27 cellular contexts compared by ENCODE assay signal in the genomic region with DNA sequence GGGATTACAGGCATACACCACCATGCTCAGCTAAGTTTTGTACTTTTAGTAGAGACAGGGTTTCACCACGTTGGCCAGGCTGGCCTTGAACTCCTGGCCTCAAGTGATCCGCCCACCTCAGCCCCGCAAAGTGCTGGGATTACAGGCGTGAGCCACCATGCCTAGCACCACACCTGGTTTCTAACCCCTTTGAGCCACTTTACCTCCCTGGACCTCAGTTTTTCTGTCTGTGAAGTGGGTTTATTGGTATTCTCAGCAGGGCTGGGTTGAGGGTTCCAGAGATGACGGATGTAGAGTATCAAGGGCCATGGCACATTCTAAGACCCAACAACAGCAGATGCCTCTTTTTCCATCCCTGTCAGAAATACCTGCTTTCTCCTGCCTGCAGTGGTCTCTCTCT. TPM values are rescaled to one million over a fixed set of nuclear protein-coding genes. Genes with fewer than 3 reads are reported as not detected.
"Had no signal": no experiment of that assay in that cellular context is flagged by ENCODE, and none has a peak within 500 bp of the region (broad histone marks: within the 10 kb centered on the region; RNA-seq: fewer than 3 reads in every experiment).

No MANE protein-coding gene starts in this region.

- H3K27me3 Mint-ChIP-seq: activated naive CD8-positive, alpha-beta T cell treated with anti-CD3 and anti-CD28 coated beads, Interleukin-2, amount 50 U/mL, for 24 hours; natural killer cell treated with Interleukin-12 subunit alpha and Interleukin-12 subunit beta and Interleukin-15 and Interleukin-18, amount 100 ng/mL, for 72 hours had no signal

- ATAC-seq: activated naive CD8-positive, alpha-beta T cell treated with anti-CD3 and anti-CD28 coated beads, Interleukin-2, amount 50 U/mL, for 24 hours; activated T-helper 17 cell treated with anti-CD3 and anti-CD28 coated beads, Interleukin-2, amount 50 U/mL, for 72 hours; foreskin keratinocyte; natural killer cell treated with Interleukin-12 subunit alpha and Interleukin-12 subunit beta and Interleukin-15 and Interleukin-18, amount 100 ng/mL, for 72 hours; sciatic nerve had no signal

- H3K27ac Mint-ChIP-seq: activated naive CD4-positive, alpha-beta T cell treated with anti-CD3 and anti-CD28 coated beads for 36 hours; activated naive CD8-positive, alpha-beta T cell treated with anti-CD3 and anti-CD28 coated beads, Interleukin-2, amount 50 U/mL, for 24 hours; activated T-helper 17 cell treated with anti-CD3 and anti-CD28 coated beads, Interleukin-2, amount 50 U/mL, for 72 hours; immature natural killer cell; natural killer cell treated with Interleukin-12 subunit alpha and Interleukin-12 subunit beta and Interleukin-15 and Interleukin-18, amount 100 ng/mL, for 72 hours had no signal

- H3K4me3 ChIP-seq: hepatocyte, left ventricle myocardium inferior, smooth muscle cell, thoracic aorta, upper lobe of left lung had no signal

- H3K4me1 Mint-ChIP-seq: activated naive CD8-positive, alpha-beta T cell treated with anti-CD3 and anti-CD28 coated beads, Interleukin-2, amount 50 U/mL, for 24 hours; activated T-helper 17 cell treated with anti-CD3 and anti-CD28 coated beads, Interleukin-2, amount 50 U/mL, for 72 hours; immature natural killer cell had no signal

- DNase-seq: activated CD4-positive, alpha-beta T cell treated with anti-CD3 and anti-CD28 coated beads for 1 hour; activated CD4-positive, alpha-beta T cell treated with anti-CD3 and anti-CD28 coated beads, Interleukin-2, amount 50 U/mL, for 4 hours; activated naive CD4-positive, alpha-beta T cell treated with anti-CD3 and anti-CD28 coated beads for 36 hours; activated naive CD8-positive, alpha-beta T cell treated with anti-CD3 and anti-CD28 coated beads, Interleukin-2, amount 50 U/mL, for 24 hours; activated T-cell treated with anti-CD3 and anti-CD28 coated beads, Interleukin-2, amount 50 U/mL, for 1 hour; caudate nucleus; dermis blood vessel endothelial cell; effector CD8-positive, alpha-beta T cell; foreskin keratinocyte; immature natural killer cell; kidney glomerular epithelial cell; left ventricle myocardium inferior; mammary epithelial cell; midbrain; stimulated activated CD4-positive, alpha-beta T cell treated with anti-CD3 and anti-CD28 coated beads, Interleukin-2, amount 100 ng/mL, for 48 hours; stimulated activated naive CD4-positive, alpha-beta T cell; T-helper 9 cell; upper lobe of left lung had no signal

- H2AFZ ChIP-seq: hepatocyte had no signal

- H3K4me3 Mint-ChIP-seq: activated naive CD4-positive, alpha-beta T cell treated with anti-CD3 and anti-CD28 coated beads for 36 hours; activated naive CD8-positive, alpha-beta T cell treated with anti-CD3 and anti-CD28 coated beads, Interleukin-2, amount 50 U/mL, for 24 hours; activated T-helper 17 cell treated with anti-CD3 and anti-CD28 coated beads, Interleukin-2, amount 50 U/mL, for 72 hours; immature natural killer cell; natural killer cell treated with Interleukin-12 subunit alpha and Interleukin-12 subunit beta and Interleukin-15 and Interleukin-18, amount 100 ng/mL, for 72 hours had no signal

- H3K79me2 ChIP-seq: hepatocyte had no signal

- H3K9me3 Mint-ChIP-seq: activated naive CD4-positive, alpha-beta T cell treated with anti-CD3 and anti-CD28 coated beads for 36 hours; activated naive CD8-positive, alpha-beta T cell treated with anti-CD3 and anti-CD28 coated beads, Interleukin-2, amount 50 U/mL, for 24 hours; immature natural killer cell; natural killer cell treated with Interleukin-12 subunit alpha and Interleukin-12 subunit beta and Interleukin-15 and Interleukin-18, amount 100 ng/mL, for 72 hours had no signal

- H3K36me3 Mint-ChIP-seq: natural killer cell treated with Interleukin-12 subunit alpha and Interleukin-12 subunit beta and Interleukin-15 and Interleukin-18, amount 100 ng/mL, for 72 hours had no signal

- H3K4me2 ChIP-seq: hepatocyte, smooth muscle cell had no signal

- H3K4me1 ChIP-seq: foreskin keratinocyte, left ventricle myocardium inferior, upper lobe of left lung had no signal

- H3K27ac ChIP-seq: foreskin keratinocyte, hepatocyte, left ventricle myocardium inferior, thoracic aorta, upper lobe of left lung had no signal

- H3K9me3 ChIP-seq: thoracic aorta, upper lobe of left lung had no signal

- H3K27me3 ChIP-seq: foreskin keratinocyte, hepatocyte, upper lobe of left lung had no signal

RNA-seq across cellular contexts. Expression of a gene that starts 38.6 kb away (rescaled TPM):
- total RNA-seq: activated naive CD4-positive, alpha-beta T cell treated with anti-CD3 and anti-CD28 coated beads for 36 hours; activated T-helper 17 cell treated with anti-CD3 and anti-CD28 coated beads, Interleukin-2, amount 50 U/mL, for 72 hours; foreskin keratinocyte; glomerular endothelial cell; left ventricle myocardium inferior; mammary epithelial cell; natural killer cell treated with Interleukin-12 subunit alpha and Interleukin-12 subunit beta and Interleukin-15 and Interleukin-18, amount 100 ng/mL, for 72 hours; sciatic nerve; SK-MEL-5; smooth muscle cell; T-helper 1 cell treated with Interleukin-12 subunit alpha and Interleukin-12 subunit beta and Interleukin-4 antibody, amounts not matched to agents 30 ng/mL and 1 ng/mL, for 36 hours; thoracic aorta had no signal
- polyA plus RNA-seq: foreskin keratinocyte, immature natural killer cell, mammary epithelial cell had no signal

RNA-seq across cellular contexts. Expression of a gene that starts 59.6 kb away (rescaled TPM):
- total RNA-seq: activated naive CD4-positive, alpha-beta T cell treated with anti-CD3 and anti-CD28 coated beads for 36 hours; activated T-helper 17 cell treated with anti-CD3 and anti-CD28 coated beads, Interleukin-2, amount 50 U/mL, for 72 hours; left ventricle myocardium inferior; natural killer cell treated with Interleukin-12 subunit alpha and Interleukin-12 subunit beta and Interleukin-15 and Interleukin-18, amount 100 ng/mL, for 72 hours; smooth muscle cell; T-helper 1 cell treated with Interleukin-12 subunit alpha and Interleukin-12 subunit beta and Interleukin-4 antibody, amounts not matched to agents 30 ng/mL and 1 ng/mL, for 36 hours; thoracic aorta had no signal
- polyA plus RNA-seq: immature natural killer cell, smooth muscle cell had no signal
